8 cellular contexts compared by ENCODE assay signal in genomic region chr12:32502693-32503510, GRCh38.
DNase-seq lines count a peak whose midpoint lies in the region; ATAC-seq and TF ChIP-seq lines count a peak whose summit lies in the region.

No MANE protein-coding gene starts in this region.

- no peaks in the 10 kb centered on the region for H4K20me1 ChIP-seq in H9 (ENCODE audit: control insufficient read depth, insufficient read depth, insufficient read length)

- H3K23ac ChIP-seq in H9 (ENCODE audit: insufficient read length, low read depth, low read length) = no peak overlapping the region

- no peak overlapping the region for H3T11ph ChIP-seq in H9 (ENCODE audit: low read length)

- H2AK5ac ChIP-seq in H9 (ENCODE audit: insufficient read length, low read length) = no peak overlapping the region

- no peaks in the 10 kb centered on the region for H3K27me3 Mint-ChIP-seq in H9 (ENCODE audit: low read depth)
- H3K27me3 Mint-ChIP-seq in activated T-helper 2 cell treated with anti-CD3 and anti-CD28 coated beads, Interferon-gamma antibody, Interleukin-2, Interleukin-4, amounts not matched to agents 10 μg/mL and 5 μg/mL and 100 μg/mL, durations not matched to agents 14 hours and 24 hours and 36 hours (ENCODE audit: low read depth) = peaks cover 2% of the 10 kb centered on the region

- H3K27ac Mint-ChIP-seq in H9 = peak overlapping the region; percentile 77 to 97 (median 97); a peak in 5 of 7 replicates
- H3K27ac Mint-ChIP-seq in activated T-helper 2 cell treated with anti-CD3 and anti-CD28 coated beads, Interferon-gamma antibody, Interleukin-2, Interleukin-4, amounts not matched to agents 10 μg/mL and 5 μg/mL and 100 μg/mL, durations not matched to agents 14 hours and 24 hours and 36 hours = no peak overlapping the region

- no peak overlapping the region for H2BK15ac ChIP-seq in H9 (ENCODE audit: low read depth, low read length)

- no peak overlapping the region for H2BK5ac ChIP-seq in H9 (ENCODE audit: insufficient read length, low read length)

- peak overlapping the region in 1 of 4 donors; percentile 10 for H3K4me3 ChIP-seq in sigmoid colon

- no CpG with 5 or more reads among the region's 3 CpGs for WGBS in H9 (ENCODE audit: extremely low coverage, insufficient read length, low lambda C conversion rate)
- 25 to 46% methylated on average over 3 of the region's 3 CpGs for WGBS in sigmoid colon, 2 donors

- peak overlapping the region; percentile 3 for H3K4me2 ChIP-seq in H9 (ENCODE audit: insufficient read depth, insufficient read length, low read length)

- H2BK12ac ChIP-seq in H9 (ENCODE audit: insufficient read length, low read depth, low read length) = no peak overlapping the region

- intact Hi-C loops in left cardiac atrium (cut with DNase I) = no loop called here
- intact Hi-C loops in sigmoid colon (cut with DNase I) = no loop called here
- intact Hi-C loops in activated T-helper 2 cell treated with anti-CD3 and anti-CD28 coated beads, Interferon-gamma antibody, Interleukin-2, Interleukin-4, amounts not matched to agents 10 μg/mL and 5 μg/mL and 100 μg/mL, durations not matched to agents 14 hours and 24 hours and 36 hours (cut with micrococcal nuclease) = no loop called here

- no peak for TF ChIP-seq POLR2A in sigmoid colon (IDR thresholded peaks at IDR 0.05)

- no peak overlapping the region for H3K9ac ChIP-seq in H9 (ENCODE audit: extremely low read depth, insufficient read length, low read length)

- H3K9me3 ChIP-seq in H9 (ENCODE audit: control insufficient read depth, low read depth, low read length) = no peaks in the 10 kb centered on the region
- H3K9me3 ChIP-seq in sigmoid colon = no peaks in the 10 kb centered on the region

- H4K91ac ChIP-seq in H9 (ENCODE audit: insufficient read length, low read depth, low read length) = no peak overlapping the region

- no peak overlapping the region for H3K14ac ChIP-seq in H9 (ENCODE audit: insufficient read depth, low read length)

- peaks cover 0 to 2% (median 2%) of the 10 kb centered on the region in 3 experiments; a peak in 2 of 7 replicates for H3K36me3 Mint-ChIP-seq in H9 (ENCODE audit: insufficient read depth in 1 of 3, low read depth in 3 of 3)
- no peaks in the 10 kb centered on the region for H3K36me3 Mint-ChIP-seq in activated T-helper 2 cell treated with anti-CD3 and anti-CD28 coated beads, Interferon-gamma antibody, Interleukin-2, Interleukin-4, amounts not matched to agents 10 μg/mL and 5 μg/mL and 100 μg/mL, durations not matched to agents 14 hours and 24 hours and 36 hours (ENCODE audit: low read depth)

- no peak overlapping the region for H3K4ac ChIP-seq in H9 (ENCODE audit: low read depth, low read length)

- DNase-seq in H9 = no peak
- DNase-seq in amniotic epithelial cell (ENCODE audit: low read depth) = peak; percentile 93
- DNase-seq in left cardiac atrium = no peak
- DNase-seq in sigmoid colon = no peak
- DNase-seq in NCI-H187 (lab: John Stamatoyannopoulos, UW) = no peak
- DNase-seq in activated T-helper 2 cell treated with anti-CD3 and anti-CD28 coated beads, Interferon-gamma antibody, Interleukin-2, Interleukin-4, amounts not matched to agents 10 μg/mL and 5 μg/mL and 100 μg/mL, durations not matched to agents 14 hours and 24 hours and 36 hours (ENCODE audit: low spot score) = no peak

- no peak overlapping the region for H4K8ac ChIP-seq in H9 (replicated peaks; ENCODE audit: insufficient read length, low read depth, low read length)

- TF ChIP-seq EP300 in sigmoid colon (IDR thresholded peaks at IDR 0.05) = no peak

- peaks cover 6% of the 10 kb centered on the region; the same call in 1 of the 2 replicates for H3K4me1 ChIP-seq in H9 (ENCODE audit: insufficient read depth, low read length)
- peaks cover 0 to 6% (median 0%) of the 10 kb centered on the region in 4 donors for H3K4me1 ChIP-seq in sigmoid colon

- H3K79me2 ChIP-seq in H9 (ENCODE audit: insufficient read depth, low read length) = peaks cover 15% of the 10 kb centered on the region; the same call in 1 of the 2 replicates

- no peak overlapping the region for H2BK20ac ChIP-seq in H9 (ENCODE audit: low read depth, low read length, poor library complexity, severe bottlenecking)

- H3K23me2 ChIP-seq in H9 (ENCODE audit: insufficient read length, low read depth, low read length, poor library complexity, severe bottlenecking) = no peaks in the 10 kb centered on the region

- H3K9me3 Mint-ChIP-seq in H9 = no peaks in the 10 kb centered on the region
- no peaks in the 10 kb centered on the region for H3K9me3 Mint-ChIP-seq in activated T-helper 2 cell treated with anti-CD3 and anti-CD28 coated beads, Interferon-gamma antibody, Interleukin-2, Interleukin-4, amounts not matched to agents 10 μg/mL and 5 μg/mL and 100 μg/mL, durations not matched to agents 14 hours and 24 hours and 36 hours

- TF ChIP-seq CTCF in H9 (conservative IDR thresholded peaks at IDR 0.05) = no peak
- TF ChIP-seq CTCF in sigmoid colon (IDR thresholded peaks at IDR 0.05) = no peak

- no peak overlapping the region for H4K5ac ChIP-seq in H9 (ENCODE audit: insufficient read length, low read depth, low read length)

- peak overlapping the region; percentile 16 to 84; a peak in 4 of 5 replicates for H3K4me3 Mint-ChIP-seq in H9
- H3K4me3 Mint-ChIP-seq in activated T-helper 2 cell treated with anti-CD3 and anti-CD28 coated beads, Interferon-gamma antibody, Interleukin-2, Interleukin-4, amounts not matched to agents 10 μg/mL and 5 μg/mL and 100 μg/mL, durations not matched to agents 14 hours and 24 hours and 36 hours (ENCODE audit: low read depth) = no peak overlapping the region

- H3K36me3 ChIP-seq in sigmoid colon = no peaks in the 10 kb centered on the region

- H3K27me3 ChIP-seq in H9 (ENCODE audit: insufficient read depth, low read length) (no peaks in the 10 kb centered on the region), sigmoid colon (no peaks in the 10 kb centered on the region)

- no peak overlapping the region for H2AFZ ChIP-seq in H9 (ENCODE audit: low read length)

- ATAC-seq in left cardiac atrium = peak; percentile 67 to 79
- no peak for ATAC-seq in HG03280 (IDR thresholded peaks at IDR 0.05; ENCODE audit: unreplicated experiment)
- no peak for ATAC-seq in HG02588 (IDR thresholded peaks at IDR 0.05; ENCODE audit: unreplicated experiment)

- no peak overlapping the region for H3K18ac ChIP-seq in H9 (ENCODE audit: insufficient read length, low read depth, low read length)

- H3K27ac ChIP-seq in H9 (ENCODE audit: insufficient read length, low read depth, low read length) = no peak overlapping the region
- peak overlapping the region in 3 of 4 donors; percentile 4 to 40 (median 35) for H3K27ac ChIP-seq in sigmoid colon

- peaks cover 3% of the 10 kb centered on the region for H3K79me1 ChIP-seq in H9 (ENCODE audit: insufficient read depth, low read depth, low read length, poor library complexity, severe bottlenecking)

- no peak overlapping the region for H3K56ac ChIP-seq in H9 (ENCODE audit: insufficient read length, low read depth, low read length)

- no peak overlapping the region for H2BK120ac ChIP-seq in H9 (ENCODE audit: low read depth, low read length, poor library complexity, severe bottlenecking)

- H3K4me1 Mint-ChIP-seq in H9 = peaks cover 66 to 78% of the 10 kb centered on the region in 2 experiments
- H3K4me1 Mint-ChIP-seq in activated T-helper 2 cell treated with anti-CD3 and anti-CD28 coated beads, Interferon-gamma antibody, Interleukin-2, Interleukin-4, amounts not matched to agents 10 μg/mL and 5 μg/mL and 100 μg/mL, durations not matched to agents 14 hours and 24 hours and 36 hours (ENCODE audit: low read depth) = peaks cover 6% of the 10 kb centered on the region

Comparison
In these comparisons a context has a peak if more than half of its experiments do, and no peak if none do; other contexts are left out.
1. ATAC-seq: peak in left cardiac atrium (2 of 2); none in HG03280 (single experiment) and HG02588 (single experiment).